ENCODE assay signal across 1 cellular context in the genomic region with DNA sequence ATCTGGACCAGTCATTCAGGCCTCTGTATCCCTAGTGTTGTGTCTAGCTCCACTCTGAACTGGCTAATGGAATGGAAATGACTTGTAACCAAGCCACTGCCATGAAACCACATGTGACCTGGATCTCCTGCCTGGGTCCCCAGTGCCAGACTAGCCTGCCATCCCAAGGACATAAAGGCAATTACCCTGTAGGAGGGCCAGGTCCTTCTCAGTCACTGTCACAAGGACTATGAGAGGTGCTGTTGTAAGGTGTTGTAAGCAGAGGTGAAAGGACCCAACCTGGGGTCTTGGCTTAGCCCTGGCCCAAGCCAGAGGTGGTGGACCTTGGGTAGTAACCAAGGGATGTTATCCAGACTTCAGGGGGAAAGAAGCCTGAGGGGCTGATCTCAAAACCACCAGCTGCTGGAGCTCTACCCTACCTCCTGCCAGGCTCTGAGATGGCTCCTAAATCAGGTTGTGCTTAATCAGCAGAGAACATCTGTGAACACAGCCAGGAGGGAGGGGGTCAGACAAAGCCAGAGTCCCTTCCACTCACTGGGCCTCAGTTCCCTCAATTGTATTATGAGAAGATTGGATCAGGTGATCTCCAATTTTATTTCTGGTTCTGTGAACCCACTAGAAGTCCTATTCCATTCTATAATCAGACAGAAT.
A peak's percentile ranks its signal among the peaks of the same experiment; 100 is the strongest.
TF ChIP-seq lines count a peak whose summit lies in the region.

No MANE protein-coding gene starts in this region.

TF ChIP-seq in K562, 482 proteins besides CTCF, POLR2A, EP300 and RAD21 (continued from another document):
- TF ChIP-seq C11orf30 (IDR thresholded peaks at IDR 0.05; ENCODE audit: low read depth) = peak; percentile 18; the same call in 1 of the 2 replicates
- TF ChIP-seq MEIS2 (IDR thresholded peaks at IDR 0.05; ENCODE audit: partially characterized antibody) = peak; percentile 61
- TF ChIP-seq CBFA2T3 (IDR thresholded peaks at IDR 0.05) = peak; percentile 38; the same call in 1 of the 2 replicates
